Comparison of ENCODE assay signal across 33 cellular contexts in genomic region chr3:160635213-160635612, GRCh38. TPM values are rescaled to one million over a fixed set of nuclear protein-coding genes. Genes with fewer than 3 reads are reported as not detected.
"Had no signal": no experiment of that assay in that cellular context is flagged by ENCODE, and none has a peak within 500 bp of the region (broad histone marks: within the 10 kb centered on the region; RNA-seq: fewer than 3 reads in every experiment).

No MANE protein-coding gene starts in this region.

- H3K27ac Mint-ChIP-seq: natural killer cell; nephron; neural progenitor cell; progenitor cell of endocrine pancreas; stimulated activated memory B cell treated with anti-CD40 and anti-IgM and Interleukin-4, amounts not matched to agents 10 μg/mL and 1 μg/mL and 100 μg/mL, for 72 hours; stimulated activated naive CD8-positive, alpha-beta T cell treated with anti-CD3 and anti-CD28 coated beads, Interleukin-15, amount 100 ng/mL, for 72 hours; type B pancreatic cell had no signal

- H3K79me2 ChIP-seq: parathyroid adenoma had no signal

- H3K9me3 Mint-ChIP-seq: natural killer cell; nephron; stimulated activated memory B cell treated with anti-CD40 and anti-IgM and Interleukin-4, amounts not matched to agents 10 μg/mL and 1 μg/mL and 100 μg/mL, for 72 hours; stimulated activated naive CD8-positive, alpha-beta T cell treated with anti-CD3 and anti-CD28 coated beads, Interleukin-15, amount 100 ng/mL, for 72 hours; type B pancreatic cell had no signal

- H3K4me1 ChIP-seq: neural progenitor cell, psoas muscle, spleen, suprapubic skin, testis, tibial artery, transverse colon, upper lobe of right lung, uterus had no signal

- H3K4me3 ChIP-seq: neural progenitor cell, ovary, psoas muscle, skin epidermis, smooth muscle cell, spleen, suprapubic skin, testis, tibial artery, transverse colon, upper lobe of right lung, uterus had no signal

- H3K4me2 ChIP-seq: neural progenitor cell, smooth muscle cell had no signal

- H3K27me3 ChIP-seq: neural progenitor cell, ovary, spleen, suprapubic skin, testis, tibial artery, transverse colon, upper lobe of right lung, uterus had no signal

- ATAC-seq: natural killer cell; psoas muscle; right cardiac atrium; sciatic nerve; stimulated activated memory B cell treated with anti-CD40 and anti-IgM and Interleukin-4, amounts not matched to agents 10 μg/mL and 1 μg/mL and 100 μg/mL, for 72 hours; stimulated activated naive CD8-positive, alpha-beta T cell treated with anti-CD3 and anti-CD28 coated beads, Interleukin-15, amount 100 ng/mL, for 72 hours; stimulated activated naive CD8-positive, alpha-beta T cell treated with anti-CD3 and anti-CD28 coated beads, Interleukin-15, Interleukin-2, amounts not matched to agents 100 U/mL and 50 U/mL, for 24 hours; upper lobe of right lung had no signal

- H3K27me3 Mint-ChIP-seq: progenitor cell of endocrine pancreas; stimulated activated naive CD8-positive, alpha-beta T cell treated with anti-CD3 and anti-CD28 coated beads, Interleukin-15, amount 100 ng/mL, for 72 hours; type B pancreatic cell had no signal

- H3K27ac ChIP-seq: neural progenitor cell, ovary, parathyroid adenoma, psoas muscle, skin epidermis, spleen, suprapubic skin, testis, tibial artery, transverse colon, upper lobe of right lung, uterus had no signal

- H3K36me3 Mint-ChIP-seq: natural killer cell; neural progenitor cell; stimulated activated memory B cell treated with anti-CD40 and anti-IgM and Interleukin-4, amounts not matched to agents 10 μg/mL and 1 μg/mL and 100 μg/mL, for 72 hours; type B pancreatic cell had no signal

- H3K9me3 ChIP-seq: ovary, psoas muscle, spleen, suprapubic skin, testis, tibial artery, transverse colon, upper lobe of right lung, uterus had no signal

- H2AFZ ChIP-seq: parathyroid adenoma had no signal

- H3K4me3 Mint-ChIP-seq: natural killer cell; nephron; neural progenitor cell; stimulated activated memory B cell treated with anti-CD40 and anti-IgM and Interleukin-4, amounts not matched to agents 10 μg/mL and 1 μg/mL and 100 μg/mL, for 72 hours; stimulated activated naive CD8-positive, alpha-beta T cell treated with anti-CD3 and anti-CD28 coated beads, Interleukin-15, amount 100 ng/mL, for 72 hours; type B pancreatic cell had no signal

- H3K9ac ChIP-seq: neural progenitor cell, parathyroid adenoma had no signal

- DNase-seq: natural killer cell; occipital lobe; ovary; posterior cingulate gyrus; psoas muscle; right cardiac atrium; spleen; stimulated activated CD4-positive, alpha-beta T cell treated with anti-CD3 and anti-CD28 coated beads, Interleukin-12 subunit alpha, Interleukin-12 subunit beta, amount 100 ng/mL, for 4 hours; stimulated activated CD4-positive, alpha-beta T cell treated with anti-CD3 and anti-CD28 coated beads, Interleukin-1b, Interleukin-23, amount 100 ng/mL, for 48 hours; stimulated activated CD4-positive, alpha-beta T cell treated with anti-CD3 and anti-CD28 coated beads, Interleukin-4, amount 100 ng/mL, for 1 hour; stimulated activated CD4-positive, alpha-beta T cell treated with anti-CD3 and anti-CD28 coated beads, Interleukin-4, amount 100 ng/mL, for 4 hours; stimulated activated CD8-positive, alpha-beta memory T cell treated with anti-CD3 and anti-CD28 coated beads, Interleukin-4, amount 100 ng/mL, for 48 hours; stimulated activated naive CD4-positive, alpha-beta T cell; stimulated activated naive CD8-positive, alpha-beta T cell treated with anti-CD3 and anti-CD28 coated beads, Interleukin-15, amount 100 ng/mL, for 72 hours; stimulated activated naive CD8-positive, alpha-beta T cell treated with anti-CD3 and anti-CD28 coated beads, Interleukin-15, Interleukin-2, amounts not matched to agents 100 U/mL and 50 U/mL, for 24 hours; substantia nigra; testis; tibial artery; transverse colon; upper lobe of right lung; uterus had no signal

- H3K36me3 ChIP-seq: neural progenitor cell, ovary, spleen, suprapubic skin, tibial artery, transverse colon, upper lobe of right lung, uterus had no signal

- H3K4me1 Mint-ChIP-seq: natural killer cell; nephron; neural progenitor cell; stimulated activated memory B cell treated with anti-CD40 and anti-IgM and Interleukin-4, amounts not matched to agents 10 μg/mL and 1 μg/mL and 100 μg/mL, for 72 hours; stimulated activated naive CD8-positive, alpha-beta T cell treated with anti-CD3 and anti-CD28 coated beads, Interleukin-15, amount 100 ng/mL, for 72 hours had no signal

RNA-seq across cellular contexts. Expression of gene ARL14, which starts 41.7 kb away (rescaled TPM):
- total RNA-seq: natural killer cell, occipital lobe, osteoblast, ovary, psoas muscle, right cardiac atrium, sciatic nerve, suprapubic skin, upper lobe of right lung, uterus had no signal
- polyA plus RNA-seq: neural cell, ovary, smooth muscle cell had no signal
